ENCODE assay signal across 23 cellular contexts in genomic region chr7:107913846-107914245, GRCh38. TPM values are rescaled to one million over a fixed set of nuclear protein-coding genes. Genes with fewer than 3 reads are reported as not detected.
DNase-seq lines count a peak whose midpoint lies in the region; ATAC-seq, FAIRE-seq and TF ChIP-seq lines count a peak whose summit lies in the region.
"Had no signal": no experiment of that assay in that cellular context is flagged by ENCODE, and none has a peak within 500 bp of the region (broad histone marks: within the 10 kb centered on the region; RNA-seq: fewer than 3 reads in every experiment).

No MANE protein-coding gene starts in this region.

- H3K27ac ChIP-seq in CD4-positive, CD25-positive, alpha-beta regulatory T cell (ENCODE audit: insufficient read depth, low read length, poor library complexity, severe bottlenecking): no peak overlapping the region

- no peaks in the 10 kb centered on the region for H3K27me3 Mint-ChIP-seq in CD4-positive, CD25-positive, alpha-beta regulatory T cell
- peaks cover 0 to 2% (median 0%) of the 10 kb centered on the region in 3 donors for H3K27me3 Mint-ChIP-seq in immature natural killer cell (ENCODE audit: low read depth in 3 of 3)
- H3K27me3 Mint-ChIP-seq: activated naive CD4-positive, alpha-beta T cell treated with anti-CD3 and anti-CD28 coated beads, Interleukin-2, amount 10 ng/mL, durations not matched to agents 7 days and 5 days; CD4-positive, alpha-beta memory T cell; naive B cell had no signal

- no peak for ATAC-seq in CD4-positive, CD25-positive, alpha-beta regulatory T cell (ENCODE audit: low read depth in 2 of 2)
- ATAC-seq in HG03175 (IDR thresholded peaks at IDR 0.05; ENCODE audit: unreplicated experiment): no peak
- ATAC-seq: activated CD8-positive, alpha-beta T cell treated with anti-CD3 and anti-CD28 coated beads, Interleukin-2, amount 10 ng/mL, durations not matched to agents 7 days and 5 days; HepG2; left cardiac atrium had no signal

- peaks cover 77% of the 10 kb centered on the region for H3K36me3 Mint-ChIP-seq in CD4-positive, CD25-positive, alpha-beta regulatory T cell
- H3K36me3 Mint-ChIP-seq in immature natural killer cell: peaks cover 36 to 77% (median 68%) of the 10 kb centered on the region in 3 donors

- in situ Hi-C loops in SK-MEL-5 (cut with HindIII; ENCODE audit: low pct_unique_long_range_greater_than_20kb, low sequenced_read_pairs): no loop called here

- H3K36me3 ChIP-seq in CD4-positive, CD25-positive, alpha-beta regulatory T cell (ENCODE audit: control insufficient read depth, insufficient read depth, low read length): peaks cover 78% of the 10 kb centered on the region
- peaks cover 11% of the 10 kb centered on the region for H3K36me3 ChIP-seq in H7 (replicated peaks; ENCODE audit: control insufficient read depth, insufficient read depth, low read length)

- H3K9me3 Mint-ChIP-seq in CD4-positive, CD25-positive, alpha-beta regulatory T cell: peaks cover 0 to 4% (median 0%) of the 10 kb centered on the region in 7 donors
- no peaks in the 10 kb centered on the region for H3K9me3 Mint-ChIP-seq in immature natural killer cell
- H3K9me3 Mint-ChIP-seq: activated naive CD4-positive, alpha-beta T cell treated with anti-CD3 and anti-CD28 coated beads, Interleukin-2, amount 10 ng/mL, durations not matched to agents 7 days and 5 days had no signal

- no peak overlapping the region for H3K4me3 ChIP-seq in CD4-positive, CD25-positive, alpha-beta regulatory T cell (ENCODE audit: low read depth, low read length)
- no peak overlapping the region for H3K4me3 ChIP-seq in foreskin fibroblast (ENCODE audit: low read depth in 1 of 2, low read length in 2 of 2)
- no peak overlapping the region for H3K4me3 ChIP-seq in H7 (ENCODE audit: insufficient read depth, low read depth, low read length)
- H3K4me3 ChIP-seq: spleen had no signal

- no peaks in the 10 kb centered on the region for H3K4me1 ChIP-seq in CD4-positive, CD25-positive, alpha-beta regulatory T cell (ENCODE audit: control insufficient read depth, insufficient read depth, low read length, poor library complexity, severe bottlenecking)

- H3K27ac Mint-ChIP-seq in CD4-positive, CD25-positive, alpha-beta regulatory T cell: peak overlapping the region in 2 of 3 donors; percentile 31 to 43
- H3K27ac Mint-ChIP-seq in immature natural killer cell: peak overlapping the region in 2 of 6 donors; percentile 2 to 68
- H3K27ac Mint-ChIP-seq: activated CD8-positive, alpha-beta T cell treated with anti-CD3 and anti-CD28 coated beads, Interleukin-2, amount 10 ng/mL, durations not matched to agents 7 days and 5 days; activated naive CD4-positive, alpha-beta T cell treated with anti-CD3 and anti-CD28 coated beads, Interleukin-2, amount 10 ng/mL, durations not matched to agents 7 days and 5 days had no signal

- TF ChIP-seq CTCF in foreskin fibroblast (IDR thresholded peaks at IDR 0.05; ENCODE audit: low read depth, low read length): no peak

- H3K27me3 ChIP-seq in CD4-positive, CD25-positive, alpha-beta regulatory T cell (ENCODE audit: control insufficient read depth, insufficient read depth, low read length): no peaks in the 10 kb centered on the region
- H3K27me3 ChIP-seq in H7 (ENCODE audit: control insufficient read depth, insufficient read depth, low read length): no peaks in the 10 kb centered on the region
- H3K27me3 ChIP-seq: spleen had no signal

- H3K9me3 ChIP-seq in CD4-positive, CD25-positive, alpha-beta regulatory T cell (ENCODE audit: control insufficient read depth in 2 of 2, low read length in 2 of 2): no peaks in the 10 kb centered on the region

- peaks cover 20 to 33% (median 29%) of the 10 kb centered on the region in 4 donors for H3K4me1 Mint-ChIP-seq in CD4-positive, CD25-positive, alpha-beta regulatory T cell
- peaks cover 8 to 47% of the 10 kb centered on the region in 2 donors for H3K4me1 Mint-ChIP-seq in immature natural killer cell
- H3K4me1 Mint-ChIP-seq: activated naive CD4-positive, alpha-beta T cell treated with anti-CD3 and anti-CD28 coated beads, Interleukin-2, amount 10 ng/mL, durations not matched to agents 7 days and 5 days had no signal

- TF ChIP-seq POLR2A in H54 (IDR thresholded peaks at IDR 0.05; ENCODE audit: low read depth, low read length): no peak

- no peak for DNase-seq in CD4-positive, CD25-positive, alpha-beta regulatory T cell
- DNase-seq in H54 (ENCODE audit: insufficient read length, low spot score): no peak
- peak; percentile 38 for DNase-seq in SK-MEL-5 (ENCODE audit: low read depth, low spot score)
- DNase-seq in foreskin fibroblast: peak; percentile 35 to 69
- DNase-seq in immature natural killer cell: no peak
- DNase-seq in GOT3 (lab: John Stamatoyannopoulos, UW): no peak
- DNase-seq in H7: no peak
- DNase-seq: activated CD4-positive, alpha-beta T cell treated with anti-CD3 and anti-CD28 coated beads for 1 hour; activated CD8-positive, alpha-beta T cell treated with anti-CD3 and anti-CD28 coated beads, Interleukin-2, amount 10 ng/mL, durations not matched to agents 7 days and 5 days; activated naive CD4-positive, alpha-beta T cell treated with anti-CD3 and anti-CD28 coated beads, Interleukin-2, amount 10 ng/mL, durations not matched to agents 7 days and 5 days; activated T-cell treated with anti-CD3 and anti-CD28 coated beads, Interleukin-2, amount 50 U/mL, for 4 hours; CD4-positive, alpha-beta memory T cell; effector CD4-positive, alpha-beta T cell; left cardiac atrium; naive B cell; NCI-H1105; NCI-H2081; NCI-H446; spleen; stimulated activated CD4-positive, alpha-beta T cell treated with anti-CD3 and anti-CD28 coated beads, Interleukin-4, amount 100 ng/mL, for 1 hour; stimulated activated naive CD4-positive, alpha-beta T cell had no signal

- FAIRE-seq in H54 (lab: Jason Lieb, UNC): peak; percentile 86
- FAIRE-seq: HepG2 had no signal

- H3K4me3 Mint-ChIP-seq in CD4-positive, CD25-positive, alpha-beta regulatory T cell: no peak overlapping the region
- H3K4me3 Mint-ChIP-seq in immature natural killer cell: no peak overlapping the region
- H3K4me3 Mint-ChIP-seq: activated CD8-positive, alpha-beta T cell treated with anti-CD3 and anti-CD28 coated beads, Interleukin-2, amount 10 ng/mL, durations not matched to agents 7 days and 5 days; activated naive CD4-positive, alpha-beta T cell treated with anti-CD3 and anti-CD28 coated beads, Interleukin-2, amount 10 ng/mL, durations not matched to agents 7 days and 5 days; activated T-cell treated with anti-CD3 and anti-CD28 coated beads, Interleukin-2, amount 50 U/mL, for 4 hours; CD4-positive, alpha-beta memory T cell; naive B cell had no signal

RNA-seq across cellular contexts. Expression of gene DLD, which starts 22.9 kb away (rescaled TPM):
- 66.7 TPM for total RNA-seq in CD4-positive, CD25-positive, alpha-beta regulatory T cell
- 10 to 100 TPM; 44.3 to 81.8 (median 49.9) TPM for polyA plus RNA-seq in CD4-positive, CD25-positive, alpha-beta regulatory T cell
- 137 and 150 TPM in 2 replicates for total RNA-seq in SK-MEL-5 (2014; rRNA removed; shearing (Covaris generic))
- 182 and 302 TPM in 2 replicates for polyA plus RNA-seq in SK-MEL-5 (2015; cell fraction: cytosol; rRNA removed)
- 195 and 242 TPM in 2 replicates for polyA plus RNA-seq in SK-MEL-5 (2015; cell fraction: nucleus; rRNA removed)
- polyA plus RNA-seq in immature natural killer cell: 100 to 1,000 TPM in 1 of 3 donors, 10 to 100 TPM in 2; 52.2 to 102 (median 61.8) TPM
- total RNA-seq in H7 (2014; rRNA removed; shearing (Covaris generic)): 58.5 and 65.1 TPM in 2 replicates

Comparison
In these comparisons a context has a peak if more than half of its experiments do, and no peak if none do; other contexts are left out.
1. DNase-seq: peak in SK-MEL-5 (single experiment) and foreskin fibroblast (2 of 2); none in CD4-positive, CD25-positive, alpha-beta regulatory T cell (0 of 3), H54 (single experiment), immature natural killer cell (0 of 3), GOT3 (single experiment) and H7 (single experiment).